ENCODE assay signal across 18 cellular contexts in genomic region chr14:105471823-105472495, GRCh38. TPM values are rescaled to one million over a fixed set of nuclear protein-coding genes. Genes with fewer than 3 reads are reported as not detected.
DNase-seq lines count a peak whose midpoint lies in the region; ATAC-seq, FAIRE-seq and TF ChIP-seq lines count a peak whose summit lies in the region.
"Had no signal": no experiment of that assay in that cellular context is flagged by ENCODE, and none has a peak within 500 bp of the region (broad histone marks: within the 10 kb centered on the region; RNA-seq: fewer than 3 reads in every experiment).

No MANE protein-coding gene starts in this region.

- POLR2A ChIA-PET in naive thymus-derived CD4-positive, alpha-beta T cell (lab: Charles Lee), result no interaction called here
- POLR2A ChIA-PET in activated CD4-positive, alpha-beta memory T cell treated with anti-CD3 and anti-CD28 coated beads, Interleukin-2, amount 10 ng/mL, durations not matched to agents 7 days and 5 days (lab: Charles Lee), result interaction anchor here (1.6 to 4.1 kb wide), 2 partner anchors 10 to 20 kb away, joined by 7 to 15 read pairs; no protein-coding TSS in a partner anchor

- H3K27me3 ChIP-seq in esophagus muscularis mucosa (no peaks in the 10 kb centered on the region), lung (ENCODE audit: control insufficient read depth, insufficient read depth) (no peaks in the 10 kb centered on the region), upper lobe of right lung (peaks cover 12% of the 10 kb centered on the region)
- H3K27me3 ChIP-seq in naive thymus-derived CD4-positive, alpha-beta T cell (ENCODE audit: control insufficient read depth in 2 of 2, insufficient read depth in 2 of 2, low read length in 2 of 2), result no peaks in the 10 kb centered on the region
- H3K27me3 ChIP-seq: adrenal gland had no signal

- H3K9me3 ChIP-seq in esophagus muscularis mucosa (no peaks in the 10 kb centered on the region), lung (ENCODE audit: control insufficient read depth in 2 of 2, insufficient read depth in 1 of 2, low read length in 1 of 2) (no peaks in the 10 kb centered on the region), upper lobe of right lung (no peaks in the 10 kb centered on the region)
- H3K9me3 ChIP-seq in naive thymus-derived CD4-positive, alpha-beta T cell (ENCODE audit: control insufficient read depth in 2 of 3, low read length in 3 of 3), result no peaks in the 10 kb centered on the region
- H3K9me3 ChIP-seq: adrenal gland had no signal

- intact Hi-C loops in esophagus muscularis mucosa (cut with DNase I) (no loop called here), upper lobe of right lung (cut with DNase I) (no loop called here)
- intact Hi-C loops in naive thymus-derived CD4-positive, alpha-beta T cell (cut with micrococcal nuclease), result no loop called here

- CTCF ChIA-PET in naive thymus-derived CD4-positive, alpha-beta T cell (lab: Charles Lee), result interaction anchor here (3.9 kb wide), 1 partner anchor 18 kb away, joined by 12 read pairs; no protein-coding TSS in a partner anchor
- CTCF ChIA-PET in activated CD4-positive, alpha-beta memory T cell treated with anti-CD3 and anti-CD28 coated beads, Interleukin-2, amount 10 ng/mL, durations not matched to agents 7 days and 5 days (lab: Charles Lee), result interaction anchor here (1.2 to 2.7 kb wide), 3 partner anchors 9 to 18 kb away, joined by 4 to 12 read pairs (median 7); no protein-coding TSS in a partner anchor

- ATAC-seq in lung (ENCODE audit: insufficient read depth, low FRiP score) (no peak), upper lobe of right lung (no peak)
- ATAC-seq in naive thymus-derived CD4-positive, alpha-beta T cell, result no peak
- ATAC-seq: activated CD8-positive, alpha-beta T cell treated with anti-CD3 and anti-CD28 coated beads, Interleukin-2, amount 10 ng/mL, durations not matched to agents 7 days and 5 days; stimulated activated naive CD8-positive, alpha-beta T cell treated with anti-CD3 and anti-CD28 coated beads, Interleukin-15, Interleukin-2, amounts not matched to agents 100 U/mL and 50 U/mL, for 24 hours had no signal

- no peak overlapping the region for H3K4me3 ChIP-seq in esophagus muscularis mucosa
- H3K4me3 ChIP-seq in lung, result no peak overlapping the region
- H3K4me3 ChIP-seq in upper lobe of right lung, result no peak overlapping the region
- H3K4me3 ChIP-seq in naive thymus-derived CD4-positive, alpha-beta T cell (ENCODE audit: low read length), result no peak overlapping the region
- H3K4me3 ChIP-seq: adrenal gland had no signal

- H3K27me3 Mint-ChIP-seq in naive thymus-derived CD4-positive, alpha-beta T cell, result peaks cover 0 to 16% (median 0%) of the 10 kb centered on the region in 5 donors
- peaks cover 16% of the 10 kb centered on the region for H3K27me3 Mint-ChIP-seq in activated CD4-positive, alpha-beta memory T cell treated with anti-CD3 and anti-CD28 coated beads, Interleukin-2, amount 10 ng/mL, durations not matched to agents 7 days and 5 days

- WGBS in esophagus muscularis mucosa, result 50% methylated on average over 5 of the region's 8 CpGs
- WGBS in lung, 2 donors, result 77 to 81% methylated on average over 8 of the region's 8 CpGs

- TF ChIP-seq CTCF in VCaP (conservative IDR thresholded peaks at IDR 0.05), result no peak
- TF ChIP-seq CTCF in esophagus muscularis mucosa (IDR thresholded peaks at IDR 0.05), result no peak
- no peak for TF ChIP-seq CTCF in lung (IDR thresholded peaks at IDR 0.05; ENCODE audit: control extremely low read depth, extremely low read depth)
- no peak for TF ChIP-seq CTCF in upper lobe of right lung (IDR thresholded peaks at IDR 0.05)

- H3K4me1 ChIP-seq in esophagus muscularis mucosa (peaks cover 78 to 94% (median 90%) of the 10 kb centered on the region in 4 donors), lung (ENCODE audit: control insufficient read depth in 2 of 2, insufficient read depth in 2 of 2, low read length in 2 of 2) (peaks cover 4 to 26% of the 10 kb centered on the region in 2 donors), upper lobe of right lung (peaks cover 35% of the 10 kb centered on the region)
- H3K4me1 ChIP-seq in naive thymus-derived CD4-positive, alpha-beta T cell (ENCODE audit: control insufficient read depth in 2 of 2, insufficient read depth in 2 of 2, low read length in 2 of 2), result peaks cover 6 to 28% of the 10 kb centered on the region in 2 donors

- no peak for FAIRE-seq in H54 (lab: Jason Lieb, UNC)
- FAIRE-seq: colon had no signal

- TF ChIP-seq POLR2A in esophagus muscularis mucosa (IDR thresholded peaks at IDR 0.05; ENCODE audit: low read depth), result no peak
- no peak for TF ChIP-seq POLR2A in H54 (IDR thresholded peaks at IDR 0.05; ENCODE audit: low read depth, low read length)

- no peak overlapping the region for H3K4me3 Mint-ChIP-seq in naive thymus-derived CD4-positive, alpha-beta T cell
- H3K4me3 Mint-ChIP-seq in activated CD4-positive, alpha-beta memory T cell treated with anti-CD3 and anti-CD28 coated beads, Interleukin-2, amount 10 ng/mL, durations not matched to agents 7 days and 5 days, result no peak overlapping the region
- H3K4me3 Mint-ChIP-seq: activated CD8-positive, alpha-beta T cell treated with anti-CD3 and anti-CD28 coated beads, Interleukin-2, amount 10 ng/mL, durations not matched to agents 7 days and 5 days; CD4-positive, CD25-positive, alpha-beta regulatory T cell had no signal

- TF ChIP-seq EP300 in esophagus muscularis mucosa (IDR thresholded peaks at IDR 0.05), result no peak

- DNase-seq in esophagus muscularis mucosa (ENCODE audit: extremely low spot score) (no peak), lung (ENCODE audit: low spot score) (no peak), upper lobe of right lung (no peak), H54 (ENCODE audit: insufficient read length, low spot score) (no peak)
- DNase-seq in naive thymus-derived CD4-positive, alpha-beta T cell, result no peak
- DNase-seq in activated CD4-positive, alpha-beta memory T cell treated with anti-CD3 and anti-CD28 coated beads, Interleukin-2, amount 10 ng/mL, durations not matched to agents 7 days and 5 days, result no peak
- DNase-seq: activated CD8-positive, alpha-beta T cell treated with anti-CD3 and anti-CD28 coated beads, Interleukin-2, amount 10 ng/mL, durations not matched to agents 7 days and 5 days; CD4-positive, CD25-positive, alpha-beta regulatory T cell; EL; erythroblast; MM.1S; NCI-H187 treated with DMSO at 0.1 percent for 48 hours; posterior cingulate gyrus; stimulated activated naive CD8-positive, alpha-beta T cell treated with anti-CD3 and anti-CD28 coated beads, Interleukin-15, Interleukin-2, amounts not matched to agents 100 U/mL and 50 U/mL, for 24 hours had no signal

- no peaks in the 10 kb centered on the region for H3K9me3 Mint-ChIP-seq in naive thymus-derived CD4-positive, alpha-beta T cell
- no peaks in the 10 kb centered on the region for H3K9me3 Mint-ChIP-seq in activated CD4-positive, alpha-beta memory T cell treated with anti-CD3 and anti-CD28 coated beads, Interleukin-2, amount 10 ng/mL, durations not matched to agents 7 days and 5 days
- H3K9me3 Mint-ChIP-seq: activated T-helper 2 cell treated with anti-CD3 and anti-CD28 coated beads, Interferon-gamma antibody, Interleukin-2, Interleukin-4, amounts not matched to agents 10 μg/mL and 5 μg/mL and 100 μg/mL, durations not matched to agents 14 hours and 24 hours and 36 hours; CD4-positive, CD25-positive, alpha-beta regulatory T cell had no signal

- H3K27ac ChIP-seq in VCaP, result peak overlapping the region; percentile 82
- peak overlapping the region; percentile 84 to 99 (median 94) for H3K27ac ChIP-seq in esophagus muscularis mucosa (replicated peaks in 1 of 4)
- H3K27ac ChIP-seq in lung (ENCODE audit: low read depth in 1 of 2, low read length in 1 of 2), result peak overlapping the region; percentile 86 to 95
- H3K27ac ChIP-seq in upper lobe of right lung, result peak overlapping the region; percentile 73
- H3K27ac ChIP-seq in naive thymus-derived CD4-positive, alpha-beta T cell (ENCODE audit: low read depth, low read length), result no peak overlapping the region

- peaks cover 0 to 37% (median 22%) of the 10 kb centered on the region in 4 donors for H3K36me3 ChIP-seq in esophagus muscularis mucosa
- peaks cover 0 to 20% of the 10 kb centered on the region in 2 donors for H3K36me3 ChIP-seq in lung (ENCODE audit: control insufficient read depth in 2 of 2, insufficient read depth in 2 of 2, low read length in 2 of 2)
- H3K36me3 ChIP-seq in upper lobe of right lung, result no peaks in the 10 kb centered on the region
- peaks cover 0 to 26% (median 0%) of the 10 kb centered on the region in 3 experiments for H3K36me3 ChIP-seq in naive thymus-derived CD4-positive, alpha-beta T cell (ENCODE audit: control insufficient read depth in 2 of 3, insufficient read depth in 3 of 3, low read length in 3 of 3)

- no peaks in the 10 kb centered on the region for H3K36me3 Mint-ChIP-seq in naive thymus-derived CD4-positive, alpha-beta T cell
- H3K36me3 Mint-ChIP-seq in activated CD4-positive, alpha-beta memory T cell treated with anti-CD3 and anti-CD28 coated beads, Interleukin-2, amount 10 ng/mL, durations not matched to agents 7 days and 5 days (ENCODE audit: low read depth), result no peaks in the 10 kb centered on the region
- H3K36me3 Mint-ChIP-seq: CD4-positive, CD25-positive, alpha-beta regulatory T cell had no signal

- peaks cover 0 to 6% (median 0%) of the 10 kb centered on the region in 7 donors for H3K4me1 Mint-ChIP-seq in naive thymus-derived CD4-positive, alpha-beta T cell
- H3K4me1 Mint-ChIP-seq in activated CD4-positive, alpha-beta memory T cell treated with anti-CD3 and anti-CD28 coated beads, Interleukin-2, amount 10 ng/mL, durations not matched to agents 7 days and 5 days, result peaks cover 7% of the 10 kb centered on the region

- no peak overlapping the region for H3K27ac Mint-ChIP-seq in naive thymus-derived CD4-positive, alpha-beta T cell
- no peak overlapping the region for H3K27ac Mint-ChIP-seq in activated CD4-positive, alpha-beta memory T cell treated with anti-CD3 and anti-CD28 coated beads, Interleukin-2, amount 10 ng/mL, durations not matched to agents 7 days and 5 days
- H3K27ac Mint-ChIP-seq: activated CD8-positive, alpha-beta T cell treated with anti-CD3 and anti-CD28 coated beads, Interleukin-2, amount 10 ng/mL, durations not matched to agents 7 days and 5 days; activated T-helper 2 cell treated with anti-CD3 and anti-CD28 coated beads, Interferon-gamma antibody, Interleukin-2, Interleukin-4, amounts not matched to agents 10 μg/mL and 5 μg/mL and 100 μg/mL, durations not matched to agents 14 hours and 24 hours and 36 hours; CD4-positive, CD25-positive, alpha-beta regulatory T cell had no signal

RNA-seq across cellular contexts. Expression of gene CRIP2, which starts 2.7 kb away (rescaled TPM):
- total RNA-seq in esophagus muscularis mucosa (100 to 1,000 TPM; 283 to 578 (median 392) TPM), lung (100 to 1,000 TPM; 135 to 267 TPM), upper lobe of right lung (191 TPM)
- polyA plus RNA-seq in lung, result 100 to 1,000 TPM; 194 to 216 TPM
- 10 to 100 TPM in 2 of 5 experiments, 1 to 10 TPM in 2, under 1 TPM in 1; 0.65 to 55.4 (median 6.6) TPM for total RNA-seq in naive thymus-derived CD4-positive, alpha-beta T cell
- polyA plus RNA-seq in naive thymus-derived CD4-positive, alpha-beta T cell, result 100 to 1,000 TPM in 1 of 2 donors, 10 to 100 TPM in 1; 69.1 to 180 TPM
- 1 to 10 TPM; 1.8 to 1.9 TPM for total RNA-seq in activated CD4-positive, alpha-beta memory T cell treated with anti-CD3 and anti-CD28 coated beads, Interleukin-2, amount 10 ng/mL, durations not matched to agents 7 days and 5 days

RNA-seq across cellular contexts. Expression of gene CRIP1, which starts 14.7 kb away (rescaled TPM):
- total RNA-seq in esophagus muscularis mucosa (100 to 1,000 TPM in 1 of 4 donors, 10 to 100 TPM in 3; 34.0 to 110 (median 54.6) TPM), lung (100 to 1,000 TPM in 1 of 2 donors, 10 to 100 TPM in 1; 72.8 to 422 TPM), upper lobe of right lung (96.2 TPM)
- 100 to 1,000 TPM; 181 to 465 TPM for polyA plus RNA-seq in lung
- total RNA-seq in naive thymus-derived CD4-positive, alpha-beta T cell, result 100 to 1,000 TPM in 4 of 5 experiments, 10 to 100 TPM in 1; 94.4 to 517 (median 192) TPM
- 100 to 1,000 TPM; 463 to 787 TPM for polyA plus RNA-seq in naive thymus-derived CD4-positive, alpha-beta T cell
- 100 to 1,000 TPM; 875 to 883 TPM for total RNA-seq in activated CD4-positive, alpha-beta memory T cell treated with anti-CD3 and anti-CD28 coated beads, Interleukin-2, amount 10 ng/mL, durations not matched to agents 7 days and 5 days

RNA-seq across cellular contexts. Expression of gene TEDC1, which starts 19.1 kb away (rescaled TPM):
- total RNA-seq in esophagus muscularis mucosa (1 to 10 TPM; 3.8 to 6.6 (median 4.7) TPM), lung (10 to 100 TPM in 1 of 2 donors, 1 to 10 TPM in 1; 5.8 to 20.8 TPM), upper lobe of right lung (7.9 TPM)
- polyA plus RNA-seq in lung, result 10 to 100 TPM; 12.8 to 16.0 TPM
- 100 to 1,000 TPM in 1 of 5 experiments, 10 to 100 TPM in 4; 19.7 to 294 (median 31.3) TPM for total RNA-seq in naive thymus-derived CD4-positive, alpha-beta T cell
- 10 to 100 TPM; 10.4 to 14.9 TPM for polyA plus RNA-seq in naive thymus-derived CD4-positive, alpha-beta T cell
- 10 to 100 TPM; 44.1 to 47.0 TPM for total RNA-seq in activated CD4-positive, alpha-beta memory T cell treated with anti-CD3 and anti-CD28 coated beads, Interleukin-2, amount 10 ng/mL, durations not matched to agents 7 days and 5 days

RNA-seq across cellular contexts. Expression of gene MTA1, which starts 52.3 kb away (rescaled TPM):
- total RNA-seq in esophagus muscularis mucosa (10 to 100 TPM; 49.0 to 94.2 (median 67.9) TPM), lung (100 to 1,000 TPM in 1 of 2 donors, 10 to 100 TPM in 1; 64.7 to 113 TPM), upper lobe of right lung (74.8 TPM)
- polyA plus RNA-seq in lung, result 10 to 100 TPM; 40.2 to 62.6 TPM
- total RNA-seq in naive thymus-derived CD4-positive, alpha-beta T cell, result 100 to 1,000 TPM; 117 to 132 (median 125) TPM
- 1 to 10 TPM; 2.8 to 5.2 TPM for polyA plus RNA-seq in naive thymus-derived CD4-positive, alpha-beta T cell
- 100 to 1,000 TPM in 1 of 2 experiments, 10 to 100 TPM in 1; 98.5 to 103 TPM for total RNA-seq in activated CD4-positive, alpha-beta memory T cell treated with anti-CD3 and anti-CD28 coated beads, Interleukin-2, amount 10 ng/mL, durations not matched to agents 7 days and 5 days

RNA-seq across cellular contexts. Expression of gene TMEM121, which starts 54.4 kb away (rescaled TPM):
- 10 to 100 TPM in 1 of 4 donors, 1 to 10 TPM in 3; 2.9 to 13.0 (median 5.4) TPM for total RNA-seq in esophagus muscularis mucosa
- total RNA-seq in lung, result 1 to 10 TPM; 3.0 to 5.4 TPM
- 1 to 10 TPM; 1.1 to 2.6 TPM for polyA plus RNA-seq in lung
- total RNA-seq in upper lobe of right lung, result 1.5 TPM
- total RNA-seq in naive thymus-derived CD4-positive, alpha-beta T cell, result 1 to 10 TPM in 4 of 5 experiments, under 1 TPM in 1; 0.83 to 5.7 (median 3.7) TPM
- polyA plus RNA-seq in naive thymus-derived CD4-positive, alpha-beta T cell, result 1 to 10 TPM; 2.5 to 4.0 TPM
- 1 to 10 TPM; 9.6 TPM for total RNA-seq in activated CD4-positive, alpha-beta memory T cell treated with anti-CD3 and anti-CD28 coated beads, Interleukin-2, amount 10 ng/mL, durations not matched to agents 7 days and 5 days
